In genomic region chr4:82900335-82901128, GRCh38 we compare ENCODE assay signal across 8 cellular contexts. TPM values are rescaled to one million over a fixed set of nuclear protein-coding genes. Genes with fewer than 3 reads are reported as not detected.
DNase-seq lines count a peak whose midpoint lies in the region; ATAC-seq and TF ChIP-seq lines count a peak whose summit lies in the region.

Gene THAP9, plus strand, starts transcription at chr4:82900735. Its CDS starts 68 bp downstream, at chr4:82900803.

- peak within 1 kb of the TSS; percentile 98 for H3K14ac ChIP-seq in IMR-90 (replicated peaks; ENCODE audit: low read depth, low read length)

- peak within 1 kb of the TSS; percentile 94 for H3K23ac ChIP-seq in IMR-90 (ENCODE audit: low read depth, low read length)

- H3K4me1 ChIP-seq in IMR-90 (ENCODE audit: control insufficient read depth, insufficient read depth, low read length), result no peaks in the 10 kb centered on the region
- H3K4me1 ChIP-seq in OCI-LY7 (ENCODE audit: insufficient read depth, low read length, poor library complexity, severe bottlenecking), result peaks cover 42% of the 10 kb centered on the region
- H3K4me1 ChIP-seq in mononuclear cell (ENCODE audit: insufficient read depth, low read length), result peaks cover 25% of the 10 kb centered on the region

- peak within 1 kb of the TSS; percentile 81 for H2BK120ac ChIP-seq in IMR-90 (ENCODE audit: low read depth, low read length)

- POLR2A ChIA-PET in IMR-90 (lab: Charles Lee; ENCODE audit: unreplicated experiment) (interaction anchor here (0.6 kb wide), 3 partner anchors 9 to 135 kb away, joined by 3 to 8 read pairs (median 4); partner anchors contain the start of gene COPS4), OCI-LY7 (lab: Charles Lee) (interaction anchor here (0.6 to 2.9 kb wide), 19 partner anchors 8 to 1277 kb away, joined by 3 to 41 read pairs (median 6); partner anchors contain the start of genes COPS4, LIN54 and PLAC8)

- peak within 1 kb of the TSS; percentile 96 for H2BK5ac ChIP-seq in IMR-90 (ENCODE audit: low read depth, low read length, poor library complexity, severe bottlenecking)

- H4K20me1 ChIP-seq in IMR-90 (ENCODE audit: insufficient read depth, low read length), result peaks cover 6% of the 10 kb centered on the region; the same call in 1 of the 2 replicates
- peaks cover 28% of the 10 kb centered on the region for H4K20me1 ChIP-seq in OCI-LY7 (ENCODE audit: insufficient read depth, low read length)

- H3K4me3 ChIP-seq in IMR-90 (ENCODE audit: insufficient read depth, low read depth, low read length), result peak within 1 kb of the TSS; percentile 69
- H3K4me3 ChIP-seq in OCI-LY7 (ENCODE audit: low read depth, low read length, poor library complexity, severe bottlenecking), result peak within 1 kb of the TSS; percentile 85
- H3K4me3 ChIP-seq in epithelial cell of proximal tubule (ENCODE audit: low read depth, low read length), result peak within 1 kb of the TSS; percentile 87
- peak within 1 kb of the TSS; percentile 90 for H3K4me3 ChIP-seq in mononuclear cell (ENCODE audit: low read length)

- TF ChIP-seq RAD21 in IMR-90 (IDR thresholded peaks at IDR 0.05; ENCODE audit: low read length), result no peak

- in situ Hi-C loops in IMR-90 (cut with MboI; ENCODE audit: low sequenced_read_pairs), result no loop called here

- H3K79me1 ChIP-seq in IMR-90 (ENCODE audit: low read depth in 1 of 2, low read length in 2 of 2), result peaks cover 0 to 14% of the 10 kb centered on the region in 2 experiments; a peak in 2 of 4 replicates

- peak within 1 kb of the TSS; percentile 83 for H2AK5ac ChIP-seq in IMR-90 (ENCODE audit: low read depth, low read length)

- H3K9me1 ChIP-seq in IMR-90 (ENCODE audit: insufficient read depth, low read length), result peaks cover 2% of the 10 kb centered on the region; the same call in 1 of the 2 replicates

- peak within 1 kb of the TSS; percentile 38; the same call in 1 of the 2 replicates for H2BK20ac ChIP-seq in IMR-90 (ENCODE audit: low read depth, low read length)

- no peaks in the 10 kb centered on the region for H3K36me3 ChIP-seq in IMR-90 (ENCODE audit: control insufficient read depth, insufficient read depth, low read length)
- peaks cover 40% of the 10 kb centered on the region for H3K36me3 ChIP-seq in OCI-LY7 (ENCODE audit: insufficient read depth, low read length)

- peak within 1 kb of the TSS; percentile 88 for H3K9ac ChIP-seq in IMR-90 (ENCODE audit: low read depth, low read length)

- H3K4me2 ChIP-seq in IMR-90 (ENCODE audit: low read depth, low read length) (peak within 1 kb of the TSS; percentile 74), OCI-LY7 (ENCODE audit: low read length) (peak within 1 kb of the TSS; percentile 97)

- H4K5ac ChIP-seq in IMR-90 (ENCODE audit: low read depth, low read length), result peak within 1 kb of the TSS; percentile 59

- H3K27me3 ChIP-seq in IMR-90 (ENCODE audit: control insufficient read depth, insufficient read depth, low read length) (no peaks in the 10 kb centered on the region), mononuclear cell (ENCODE audit: insufficient read depth, low read length) (no peaks in the 10 kb centered on the region)

- H3K9me2 ChIP-seq in OCI-LY7 (ENCODE audit: insufficient read depth, low read length), result no peaks in the 10 kb centered on the region

- H2AFZ ChIP-seq in IMR-90 (replicated peaks; ENCODE audit: low read length, poor library complexity) (peak within 1 kb of the TSS; percentile 93), OCI-LY7 (ENCODE audit: low read length) (peak within 1 kb of the TSS; percentile 69; the same call in 1 of the 2 replicates)

- peak; percentile 96 for TF ChIP-seq POLR2A in IMR-90 (IDR thresholded peaks at IDR 0.05; ENCODE audit: low read depth, low read length)

- BruUV-seq in IMR-90 (replicated peaks; lab: Mats Ljungman, UMichigan), result no TSS peak
- no TSS peak for BruUV-seq in OCI-LY7 (replicated peaks; lab: Mats Ljungman, UMichigan)

- CTCF ChIA-PET in IMR-90 (lab: Yijun Ruan, JAX) (no interaction called here), OCI-LY7 (lab: Charles Lee; ENCODE audit: unreplicated experiment) (interaction anchor here (1.2 to 2.1 kb wide), 2 partner anchors 113 to 134 kb away, joined by 3 to 9 read pairs; partner anchors contain the start of gene COPS4)

- TF ChIP-seq CTCF in IMR-90 (conservative IDR thresholded peaks at IDR 0.05; ENCODE audit: low read depth, low read length) (no peak), OCI-LY7 (conservative IDR thresholded peaks at IDR 0.05; ENCODE audit: low read length) (no peak), epithelial cell of proximal tubule (conservative IDR thresholded peaks at IDR 0.05; ENCODE audit: low read depth, low read length) (no peak)

- peaks cover 81% of the 10 kb centered on the region for H3K79me2 ChIP-seq in OCI-LY7 (ENCODE audit: insufficient read depth, low read depth, low read length)

- peak within 1 kb of the TSS; percentile 91 for H4K91ac ChIP-seq in IMR-90 (ENCODE audit: insufficient read depth, low read depth, low read length)

- H2AK9ac ChIP-seq in IMR-90 (replicated peaks; ENCODE audit: low read depth, low read length, poor library complexity), result peak within 1 kb of the TSS; percentile 94

- peak within 1 kb of the TSS; percentile 80 for H3K56ac ChIP-seq in IMR-90 (ENCODE audit: extremely low read depth, insufficient read depth, low read length)

- DNase-seq in DMS153 treated with DMSO at 0.1 percent for 48 hours (lab: John Stamatoyannopoulos, UW; ENCODE audit: unreplicated experiment) (peak; percentile 97), IMR-90 (peak; percentile 100), OCI-LY7 (ENCODE audit: low spot score) (peak; percentile 99), activated T-cell treated with anti-CD3 and anti-CD28 coated beads for 4 hours (peak; percentile 94), epithelial cell of proximal tubule (ENCODE audit: low read depth) (peak; percentile 88)
- DNase-seq in stimulated activated CD8-positive, alpha-beta memory T cell treated with anti-CD3 and anti-CD28 coated beads, Interleukin-2, amount 100 ng/mL, for 48 hours (ENCODE audit: low read depth in 2 of 2), result peak; percentile 95 to 96

- 0% methylated on average over 30 of the region's 69 CpGs; no CpG with 5 or more reads in 1 of the 2 experiments for WGBS in IMR-90 (ENCODE audit: extremely low coverage in 2 of 2, insufficient read length in 1 of 2), 2 experiments

- H2BK15ac ChIP-seq in IMR-90 (ENCODE audit: low read depth, low read length), result peak within 1 kb of the TSS; percentile 51

- H3K27ac ChIP-seq in IMR-90 (ENCODE audit: insufficient read depth, low read length) (peak within 1 kb of the TSS; percentile 88), OCI-LY7 (ENCODE audit: low read depth, low read length, poor library complexity, severe bottlenecking) (peak within 1 kb of the TSS; percentile 87)

- dilution Hi-C loops in IMR-90 (cut with HindIII; ENCODE audit: low sequenced_read_pairs, unreplicated experiment), result no loop called here

- peak within 1 kb of the TSS; percentile 88 for H3K4ac ChIP-seq in IMR-90 (ENCODE audit: low read depth, low read length)

- peak within 1 kb of the TSS; percentile 65 to 89 for H4K8ac ChIP-seq in IMR-90 (ENCODE audit: low read depth in 2 of 2, low read length in 2 of 2)

- intact Hi-C loops in IMR-90 (cut with micrococcal nuclease), result loop anchor here (1.0 kb wide), 2 partner anchors 112 to 135 kb away; partner anchors contain the start of gene COPS4
- intact Hi-C loops in OCI-LY7 (cut with micrococcal nuclease; ENCODE audit: unreplicated experiment), result loop anchor here (1.0 to 2.0 kb wide), 5 partner anchors 9 to 526 kb away; partner anchors contain the start of genes COPS4, LIN54 and SEC31A

- peak within 1 kb of the TSS; percentile 61 for H3K18ac ChIP-seq in IMR-90 (ENCODE audit: low read depth, low read length)

- H3K9me3 ChIP-seq in IMR-90 (ENCODE audit: control insufficient read depth, insufficient read depth, low read length) (no peaks in the 10 kb centered on the region), OCI-LY7 (ENCODE audit: low read length) (no peaks in the 10 kb centered on the region), mononuclear cell (ENCODE audit: low read depth, low read length) (no peaks in the 10 kb centered on the region)

- peak; percentile 86 for ATAC-seq in GM21576 (IDR thresholded peaks at IDR 0.05; ENCODE audit: unreplicated experiment)
- peak; percentile 95 for ATAC-seq in IMR-90 (ENCODE audit: low read depth)

TF ChIP-seq in IMR-90, 13 proteins besides CTCF, POLR2A, EP300 and RAD21 (continues in another document):
- peak; percentile 40; the same call in 1 of the 2 replicates for TF ChIP-seq MXI1 (IDR thresholded peaks at IDR 0.05; ENCODE audit: borderline replicate concordance, low read depth, low read length)
- TF ChIP-seq ELK1 (IDR thresholded peaks at IDR 0.05; ENCODE audit: borderline replicate concordance, low read depth, low read length), result no peak
- no peak for TF ChIP-seq SMC3 (IDR thresholded peaks at IDR 0.05; ENCODE audit: low read depth, low read length)
- TF ChIP-seq FOS (IDR thresholded peaks at IDR 0.05; ENCODE audit: low read depth, low read length), result peak; percentile 64
- TF ChIP-seq RCOR1 (IDR thresholded peaks at IDR 0.05; ENCODE audit: insufficient replicate concordance, low read length), result peak; percentile 80
- TF ChIP-seq RFX5 (IDR thresholded peaks at IDR 0.05; ENCODE audit: low read depth, low read length), result 0 out of 2 replicates have a peak, but pooled peaks have one; percentile 6
- TF ChIP-seq BHLHE40 (IDR thresholded peaks at IDR 0.05; ENCODE audit: low read depth, low read length), result peak; percentile 28; the same call in 1 of the 2 replicates
- no peak for TF ChIP-seq NFE2L2 (IDR thresholded peaks at IDR 0.05; ENCODE audit: low read depth, low read length)
- TF ChIP-seq CEBPB (IDR thresholded peaks at IDR 0.05; ENCODE audit: low read depth, low read length), result peak; percentile 23; the same call in 1 of the 2 replicates
- TF ChIP-seq MAFK (IDR thresholded peaks at IDR 0.05; ENCODE audit: low read depth, low read length), result no peak
- TF ChIP-seq CHD1 (IDR thresholded peaks at IDR 0.05; ENCODE audit: low read depth, low read length), result no peak

RNA-seq across cellular contexts. Expression of gene THAP9, which starts in this region (rescaled TPM):
- total RNA-seq in IMR-90 (2012; rRNA removed) (2.9 and 4.2 TPM in 2 replicates), OCI-LY7 (2022) (10.5 and 19.6 TPM in 2 replicates), epithelial cell of proximal tubule (2.5 and 3.0 TPM in 2 replicates), mononuclear cell (4.8 TPM)
- polyA plus RNA-seq in IMR-90 (2012; rRNA removed), result 0.86 and 0.98 TPM in 2 replicates
- polyA plus RNA-seq in IMR-90 (2012; cell fraction: cytosol; rRNA removed), result 0.20 and 0.30 TPM in 2 replicates
- polyA plus RNA-seq in IMR-90 (2012; cell fraction: nucleus; rRNA removed; ENCODE audit: low replicate concordance), result 0.17 and 1.7 TPM in 2 replicates
- total RNA-seq in OCI-LY7 (2014; rRNA removed; shearing (Covaris generic)), result 13.2 and 16.4 TPM in 2 replicates

Comparison
In these comparisons a context has a peak if more than half of its experiments do, and no peak if none do; other contexts are left out.
1. Peak in every context shown above with its lines: DNase-seq, ATAC-seq, H3K4me3 ChIP-seq and H3K27ac ChIP-seq.